ENCODE assay signal across 19 cellular contexts in the genomic region with DNA sequence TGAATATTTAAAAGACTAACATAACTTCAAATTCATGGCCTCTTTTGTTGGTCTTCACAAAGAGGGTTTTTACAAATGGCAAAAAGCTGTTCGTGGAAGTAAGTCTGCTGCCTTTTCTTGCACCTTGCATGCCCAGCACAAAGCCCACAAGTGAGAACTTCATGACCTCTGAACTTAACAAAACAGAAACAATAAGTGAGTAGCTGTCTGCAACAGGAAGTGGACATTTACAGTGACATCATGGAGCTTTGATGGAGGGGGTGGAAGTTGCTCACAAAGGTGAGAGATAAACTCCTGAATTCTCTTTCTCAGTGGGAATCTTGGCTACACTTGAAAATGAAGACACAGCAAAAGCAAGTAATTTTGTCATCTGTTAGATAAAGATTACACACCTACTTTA.
A peak's percentile ranks its signal among the peaks of the same experiment; 100 is the strongest.
DNase-seq lines count a peak whose midpoint lies in the region; ATAC-seq and TF ChIP-seq lines count a peak whose summit lies in the region.
"Had no signal": no experiment of that assay in that cellular context is flagged by ENCODE, and none has a peak within 500 bp of the region (broad histone marks: within the 10 kb centered on the region; RNA-seq: fewer than 3 reads in every experiment).

No MANE protein-coding gene starts in this region.

- H3K4me1 Mint-ChIP-seq in activated naive CD8-positive, alpha-beta T cell treated with anti-CD3 and anti-CD28 coated beads, Interleukin-2, amount 10 ng/mL, durations not matched to agents 7 days and 5 days = peaks cover 5% of the 10 kb centered on the region
- no peaks in the 10 kb centered on the region for H3K4me1 Mint-ChIP-seq in activated naive CD8-positive, alpha-beta T cell treated with anti-CD3 and anti-CD28 coated beads for 36 hours
- H3K4me1 Mint-ChIP-seq in chondrocyte (ENCODE audit: low read depth) = no peaks in the 10 kb centered on the region

- H3K4me3 Mint-ChIP-seq in activated naive CD8-positive, alpha-beta T cell treated with anti-CD3 and anti-CD28 coated beads, Interleukin-2, amount 10 ng/mL, durations not matched to agents 7 days and 5 days = peak overlapping the region; percentile 22
- no peak overlapping the region for H3K4me3 Mint-ChIP-seq in activated naive CD8-positive, alpha-beta T cell treated with anti-CD3 and anti-CD28 coated beads for 36 hours
- H3K4me3 Mint-ChIP-seq in chondrocyte (ENCODE audit: unreplicated experiment) = no peak overlapping the region

- intact Hi-C loops in vagina (cut with DNase I) = no loop called here

- TF ChIP-seq CTCF in chondrocyte (IDR thresholded peaks at IDR 0.05) (no peak), vagina (IDR thresholded peaks at IDR 0.05) (no peak)

- H3K4me3 ChIP-seq in vagina = no peak overlapping the region
- H3K4me3 ChIP-seq: K562, Peyer's patch had no signal

- H3K36me3 ChIP-seq in vagina = no peaks in the 10 kb centered on the region
- H3K36me3 ChIP-seq: Peyer's patch had no signal

- H3K27ac Mint-ChIP-seq in activated naive CD8-positive, alpha-beta T cell treated with anti-CD3 and anti-CD28 coated beads, Interleukin-2, amount 10 ng/mL, durations not matched to agents 7 days and 5 days = no peak overlapping the region
- no peak overlapping the region for H3K27ac Mint-ChIP-seq in activated naive CD8-positive, alpha-beta T cell treated with anti-CD3 and anti-CD28 coated beads for 36 hours
- no peak overlapping the region for H3K27ac Mint-ChIP-seq in chondrocyte (ENCODE audit: unreplicated experiment)

- peaks cover 2% of the 10 kb centered on the region for H3K9me3 Mint-ChIP-seq in activated naive CD8-positive, alpha-beta T cell treated with anti-CD3 and anti-CD28 coated beads, Interleukin-2, amount 10 ng/mL, durations not matched to agents 7 days and 5 days
- H3K9me3 Mint-ChIP-seq in activated naive CD8-positive, alpha-beta T cell treated with anti-CD3 and anti-CD28 coated beads for 36 hours = no peaks in the 10 kb centered on the region
- H3K9me3 Mint-ChIP-seq in chondrocyte (ENCODE audit: low read depth) = no peaks in the 10 kb centered on the region

- peaks cover 8% of the 10 kb centered on the region for H3K4me1 ChIP-seq in vagina
- H3K4me1 ChIP-seq: Peyer's patch had no signal

- no peaks in the 10 kb centered on the region for H3K36me3 Mint-ChIP-seq in activated naive CD8-positive, alpha-beta T cell treated with anti-CD3 and anti-CD28 coated beads, Interleukin-2, amount 10 ng/mL, durations not matched to agents 7 days and 5 days
- H3K36me3 Mint-ChIP-seq in activated naive CD8-positive, alpha-beta T cell treated with anti-CD3 and anti-CD28 coated beads for 36 hours = no peaks in the 10 kb centered on the region
- no peaks in the 10 kb centered on the region for H3K36me3 Mint-ChIP-seq in chondrocyte (ENCODE audit: low read depth)

- peak; percentile 56 for ATAC-seq in activated naive CD8-positive, alpha-beta T cell treated with anti-CD3 and anti-CD28 coated beads, Interleukin-2, amount 10 ng/mL, durations not matched to agents 7 days and 5 days (ENCODE audit: low read depth)
- ATAC-seq in GM21619 (IDR thresholded peaks at IDR 0.05; ENCODE audit: unreplicated experiment) = no peak
- ATAC-seq: K562 had no signal

- no peaks in the 10 kb centered on the region for H3K27me3 Mint-ChIP-seq in activated naive CD8-positive, alpha-beta T cell treated with anti-CD3 and anti-CD28 coated beads, Interleukin-2, amount 10 ng/mL, durations not matched to agents 7 days and 5 days
- H3K27me3 Mint-ChIP-seq in activated naive CD8-positive, alpha-beta T cell treated with anti-CD3 and anti-CD28 coated beads for 36 hours = no peaks in the 10 kb centered on the region
- H3K27me3 Mint-ChIP-seq in chondrocyte (ENCODE audit: low read depth) = no peaks in the 10 kb centered on the region

- no peak overlapping the region for H3K27ac ChIP-seq in vagina
- H3K27ac ChIP-seq: Peyer's patch had no signal

- no peak for TF ChIP-seq POLR2A in vagina (IDR thresholded peaks at IDR 0.05)

- POLR2A ChIA-PET in activated naive CD8-positive, alpha-beta T cell treated with anti-CD3 and anti-CD28 coated beads, Interleukin-2, amount 10 ng/mL, durations not matched to agents 7 days and 5 days (lab: Charles Lee) = no interaction called here

- no peaks in the 10 kb centered on the region for H3K27me3 ChIP-seq in vagina
- H3K27me3 ChIP-seq: Peyer's patch had no signal

- no peak for DNase-seq in activated naive CD8-positive, alpha-beta T cell treated with anti-CD3 and anti-CD28 coated beads, Interleukin-2, amount 10 ng/mL, durations not matched to agents 7 days and 5 days
- no peak for DNase-seq in activated naive CD8-positive, alpha-beta T cell treated with anti-CD3 and anti-CD28 coated beads for 36 hours
- peak; percentile 62 for DNase-seq in MV-4-11 (lab: John Stamatoyannopoulos, UW)
- peak; percentile 20 for DNase-seq in kidney tubule cell (ENCODE audit: low spot score)
- DNase-seq in chondrocyte (ENCODE audit: low spot score) = no peak
- DNase-seq in vagina (ENCODE audit: extremely low spot score in 2 of 2) = no peak
- DNase-seq: Calu3, DMS153, Kasumi-1, NCI-H1105 treated with DMSO at 0.1 percent for 48 hours, NCI-H146, NCI-H1930, NCI-H2107, NCI-H524, NCI-H82, Peyer's patch, SHP77 treated with DMSO at 0.1 percent for 48 hours had no signal

- H3K9me3 ChIP-seq in vagina = no peaks in the 10 kb centered on the region
- H3K9me3 ChIP-seq: Peyer's patch had no signal

Comparison
In these comparisons a context has a peak if more than half of its experiments do, and no peak if none do; other contexts are left out.
1. DNase-seq: peak in MV-4-11 (single experiment) and kidney tubule cell (single experiment); none in activated naive CD8-positive, alpha-beta T cell treated with anti-CD3 and anti-CD28 coated beads, Interleukin-2, amount 10 ng/mL, durations not matched to agents 7 days and 5 days (single experiment), activated naive CD8-positive, alpha-beta T cell treated with anti-CD3 and anti-CD28 coated beads for 36 hours (single experiment), chondrocyte (single experiment) and vagina (0 of 2).